1 cellular context compared by ENCODE assay signal in genomic region chr2:106144621-106145331, GRCh38.
TF ChIP-seq lines count a peak whose summit lies in the region.

No MANE protein-coding gene starts in this region.

TF ChIP-seq in GM12878, 131 proteins besides CTCF, POLR2A, EP300 and RAD21 (continued from another document and continues in another):
- TF ChIP-seq, protein P1, sequence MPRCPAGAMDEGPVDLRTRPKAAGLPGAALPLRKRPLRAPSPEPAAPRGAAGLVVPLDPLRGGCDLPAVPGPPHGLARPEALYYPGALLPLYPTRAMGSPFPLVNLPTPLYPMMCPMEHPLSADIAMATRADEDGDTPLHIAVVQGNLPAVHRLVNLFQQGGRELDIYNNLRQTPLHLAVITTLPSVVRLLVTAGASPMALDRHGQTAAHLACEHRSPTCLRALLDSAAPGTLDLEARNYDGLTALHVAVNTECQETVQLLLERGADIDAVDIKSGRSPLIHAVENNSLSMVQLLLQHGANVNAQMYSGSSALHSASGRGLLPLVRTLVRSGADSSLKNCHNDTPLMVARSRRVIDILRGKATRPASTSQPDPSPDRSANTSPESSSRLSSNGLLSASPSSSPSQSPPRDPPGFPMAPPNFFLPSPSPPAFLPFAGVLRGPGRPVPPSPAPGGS (IDR thresholded peaks at IDR 0.05; ENCODE audit: borderline replicate concordance, insufficient read depth, low read depth, low read length, poor library complexity, severe bottlenecking) = peak; percentile 25
- TF ChIP-seq IKZF1 (conservative IDR thresholded peaks at IDR 0.05) = no peak
- no peak for TF ChIP-seq ZBTB40 (IDR thresholded peaks at IDR 0.05; ENCODE audit: borderline replicate concordance)
- TF ChIP-seq TARDBP (IDR thresholded peaks at IDR 0.05; ENCODE audit: borderline replicate concordance) = no peak
- TF ChIP-seq ATF7 (IDR thresholded peaks at IDR 0.05; ENCODE audit: low read depth) = no peak
- TF ChIP-seq BACH1 (IDR thresholded peaks at IDR 0.05; ENCODE audit: borderline replicate concordance) = no peak
- no peak for TF ChIP-seq LARP7 (IDR thresholded peaks at IDR 0.05)
- TF ChIP-seq SIN3A (IDR thresholded peaks at IDR 0.05; ENCODE audit: low read depth, low read length) = no peak
- TF ChIP-seq SRF (IDR thresholded peaks at IDR 0.05; ENCODE audit: low read depth in 2 of 2, low read length in 2 of 2) = 0 out of 4 replicates have a peak, but pooled peaks of 1 of the 2 experiments have one; percentile 8
- TF ChIP-seq, protein P2, sequence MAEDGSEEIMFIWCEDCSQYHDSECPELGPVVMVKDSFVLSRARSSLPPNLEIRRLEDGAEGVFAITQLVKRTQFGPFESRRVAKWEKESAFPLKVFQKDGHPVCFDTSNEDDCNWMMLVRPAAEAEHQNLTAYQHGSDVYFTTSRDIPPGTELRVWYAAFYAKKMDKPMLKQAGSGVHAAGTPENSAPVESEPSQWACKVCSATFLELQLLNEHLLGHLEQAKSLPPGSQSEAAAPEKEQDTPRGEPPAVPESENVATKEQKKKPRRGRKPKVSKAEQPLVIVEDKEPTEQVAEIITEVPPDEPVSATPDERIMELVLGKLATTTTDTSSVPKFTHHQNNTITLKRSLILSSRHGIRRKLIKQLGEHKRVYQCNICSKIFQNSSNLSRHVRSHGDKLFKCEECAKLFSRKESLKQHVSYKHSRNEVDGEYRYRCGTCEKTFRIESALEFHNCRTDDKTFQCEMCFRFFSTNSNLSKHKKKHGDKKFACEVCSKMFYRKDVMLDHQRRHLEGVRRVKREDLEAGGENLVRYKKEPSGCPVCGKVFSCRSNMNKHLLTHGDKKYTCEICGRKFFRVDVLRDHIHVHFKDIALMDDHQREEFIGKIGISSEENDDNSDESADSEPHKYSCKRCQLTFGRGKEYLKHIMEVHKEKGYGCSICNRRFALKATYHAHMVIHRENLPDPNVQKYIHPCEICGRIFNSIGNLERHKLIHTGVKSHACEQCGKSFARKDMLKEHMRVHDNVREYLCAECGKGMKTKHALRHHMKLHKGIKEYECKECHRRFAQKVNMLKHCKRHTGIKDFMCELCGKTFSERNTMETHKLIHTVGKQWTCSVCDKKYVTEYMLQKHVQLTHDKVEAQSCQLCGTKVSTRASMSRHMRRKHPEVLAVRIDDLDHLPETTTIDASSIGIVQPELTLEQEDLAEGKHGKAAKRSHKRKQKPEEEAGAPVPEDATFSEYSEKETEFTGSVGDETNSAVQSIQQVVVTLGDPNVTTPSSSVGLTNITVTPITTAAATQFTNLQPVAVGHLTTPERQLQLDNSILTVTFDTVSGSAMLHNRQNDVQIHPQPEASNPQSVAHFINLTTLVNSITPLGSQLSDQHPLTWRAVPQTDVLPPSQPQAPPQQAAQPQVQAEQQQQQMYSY (CRISPR knock-in tag; IDR thresholded peaks at IDR 0.05) = no peak
- TF ChIP-seq POLR2AphosphoS5 (IDR thresholded peaks at IDR 0.05; ENCODE audit: low read length) = no peak
- no peak for TF ChIP-seq MEF2A (IDR thresholded peaks at IDR 0.05; ENCODE audit: insufficient read depth, low read depth, low read length)
- no peak for TF ChIP-seq ZZZ3 (IDR thresholded peaks at IDR 0.05; ENCODE audit: control insufficient read depth, insufficient read length, low read depth)
- no peak for TF ChIP-seq ETV6 (conservative IDR thresholded peaks at IDR 0.05 in 1 of 2, IDR thresholded peaks at IDR 0.05 in 1 of 2; ENCODE audit: borderline replicate concordance in 1 of 2, low read depth in 1 of 2)
- no peak for TF ChIP-seq ZBTB4 (CRISPR knock-in tag; IDR thresholded peaks at IDR 0.05)
- no peak for TF ChIP-seq ZSCAN29 (IDR thresholded peaks at IDR 0.05)
- TF ChIP-seq ZNF24 (IDR thresholded peaks at IDR 0.05) = no peak
- peak; percentile 67 for TF ChIP-seq IRF4 (IDR thresholded peaks at IDR 0.05; ENCODE audit: low read depth, low read length)
- TF ChIP-seq NRF1 (conservative IDR thresholded peaks at IDR 0.05; ENCODE audit: low read depth, low read length) = no peak
- no peak for TF ChIP-seq MEF2B (IDR thresholded peaks at IDR 0.05; ENCODE audit: partially characterized antibody, poor library complexity, severe bottlenecking)
- TF ChIP-seq ZBED1 (IDR thresholded peaks at IDR 0.05; ENCODE audit: borderline replicate concordance) = no peak
- TF ChIP-seq DPF2 (IDR thresholded peaks at IDR 0.05) = no peak
- TF ChIP-seq TCF12 (IDR thresholded peaks at IDR 0.05; ENCODE audit: low read depth, low read length) = peak; percentile 66; the same call in 1 of the 2 replicates
- TF ChIP-seq JUNB (IDR thresholded peaks at IDR 0.05) = peak; percentile 86
- TF ChIP-seq NFIC (IDR thresholded peaks at IDR 0.05; ENCODE audit: low read depth, low read length) = peak; percentile 66; the same call in 1 of the 2 replicates
- no peak for TF ChIP-seq MXI1 (IDR thresholded peaks at IDR 0.05; ENCODE audit: low read depth, low read length)
- no peak for TF ChIP-seq CBX3 (IDR thresholded peaks at IDR 0.05; ENCODE audit: borderline replicate concordance, low read depth)
- no peak for TF ChIP-seq SIX5 (IDR thresholded peaks at IDR 0.05; ENCODE audit: low read depth, low read length, severe bottlenecking)
- TF ChIP-seq USF2 (IDR thresholded peaks at IDR 0.05; ENCODE audit: borderline replicate concordance, low read depth, low read length) = no peak
- TF ChIP-seq FOXM1 (IDR thresholded peaks at IDR 0.05; ENCODE audit: low read depth, low read length) = peak; percentile 74; the same call in 1 of the 2 replicates
- no peak for TF ChIP-seq IRF5 (IDR thresholded peaks at IDR 0.05; ENCODE audit: borderline replicate concordance)
- TF ChIP-seq ATF2 (IDR thresholded peaks at IDR 0.05; ENCODE audit: low read length) = peak; percentile 56; the same call in 1 of the 2 replicates
- no peak for TF ChIP-seq RFX5 (IDR thresholded peaks at IDR 0.05; ENCODE audit: low read depth, low read length)
- TF ChIP-seq YBX1 (IDR thresholded peaks at IDR 0.05) = no peak
- TF ChIP-seq BCL11A (IDR thresholded peaks at IDR 0.05; ENCODE audit: low read depth, low read length) = peak; percentile 43; the same call in 1 of the 2 replicates
- peak; percentile 50; the same call in 1 of the 2 replicates for TF ChIP-seq CBFB (IDR thresholded peaks at IDR 0.05; ENCODE audit: low read depth)
- peak; percentile 65; the same call in 1 of the 2 replicates for TF ChIP-seq MTA3 (IDR thresholded peaks at IDR 0.05; ENCODE audit: borderline replicate concordance, low read length)
- no peak for TF ChIP-seq ZNF622 (IDR thresholded peaks at IDR 0.05)
- no peak for TF ChIP-seq BCLAF1 (IDR thresholded peaks at IDR 0.05)
- peak; percentile 46; the same call in 1 of the 2 replicates for TF ChIP-seq CREB1 (IDR thresholded peaks at IDR 0.05; ENCODE audit: low read depth)
- TF ChIP-seq CREM (IDR thresholded peaks at IDR 0.05; ENCODE audit: low read depth) = peak; percentile 30; the same call in 1 of the 2 replicates
- TF ChIP-seq KLF5 (IDR thresholded peaks at IDR 0.05; ENCODE audit: partially characterized antibody) = no peak
- TF ChIP-seq HDAC2 (IDR thresholded peaks at IDR 0.05) = no peak
- no peak for TF ChIP-seq NR2C2 (IDR thresholded peaks at IDR 0.05; ENCODE audit: borderline replicate concordance, control insufficient read depth, insufficient read length, low read depth)
